8 cellular contexts compared by ENCODE assay signal in the genomic region with DNA sequence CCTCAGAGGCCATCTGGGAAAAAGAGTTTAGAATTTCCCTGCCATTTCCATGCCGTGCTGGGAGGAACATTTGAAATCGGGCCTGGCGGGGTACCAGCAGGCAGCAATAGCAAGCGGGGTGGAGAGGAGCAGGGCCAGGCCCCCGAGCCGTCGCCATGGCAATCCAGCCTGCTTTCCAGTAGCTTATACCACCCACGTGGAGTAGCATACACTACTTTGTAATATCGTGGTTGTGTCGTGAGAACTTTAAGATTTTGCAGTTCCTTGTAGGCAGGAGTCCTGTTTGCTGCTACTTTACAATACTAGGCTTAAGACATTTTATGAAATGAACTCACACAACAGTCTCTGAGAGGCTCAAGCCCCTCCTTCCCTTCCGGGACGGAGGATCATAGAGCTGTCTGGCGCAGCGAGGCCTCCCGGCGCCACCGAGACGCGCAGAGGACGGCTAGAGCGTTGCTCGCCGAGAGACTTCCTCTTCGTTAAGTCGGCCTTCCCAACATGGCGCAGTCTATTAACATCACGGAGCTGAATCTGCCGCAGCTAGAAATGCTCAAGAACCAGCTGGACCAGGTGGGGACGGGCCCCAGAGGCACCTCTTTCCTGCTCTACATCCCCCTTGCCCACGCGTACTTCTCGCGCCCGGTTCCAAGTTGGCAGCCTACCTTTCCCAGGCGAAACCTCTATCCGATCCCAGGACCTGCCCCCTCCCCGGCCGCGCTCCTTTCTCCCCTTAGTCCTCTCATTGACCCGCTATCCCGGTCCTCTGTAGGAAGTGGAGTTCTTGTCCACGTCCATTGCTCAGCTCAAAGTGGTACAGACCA. TPM values are rescaled to one million over a fixed set of nuclear protein-coding genes. Genes with fewer than 3 reads are reported as not detected.
DNase-seq lines count a peak whose midpoint lies in the region; ATAC-seq and TF ChIP-seq lines count a peak whose summit lies in the region.

A gene (plus strand): TSS at position 473 of the 821 bp plus-strand sequence. CDS start 26 bp downstream, at position 499.

- TF ChIP-seq CTCF in GM12875 (IDR thresholded peaks at IDR 0.05; ENCODE audit: borderline replicate concordance, insufficient read depth, low read depth, low read length): no peak
- peak in 5 of 6 experiments; percentile 2 to 45 (median 33) for TF ChIP-seq CTCF in adrenal gland (IDR thresholded peaks at IDR 0.05)
- TF ChIP-seq CTCF in upper lobe of right lung (IDR thresholded peaks at IDR 0.05): peak; percentile 15

- DNase-seq in NCI-H1436 (lab: John Stamatoyannopoulos, UW) (peak; percentile 80), T-helper 1 cell (peak; percentile 66 to 92 (median 81)), adrenal gland (peak; percentile 84 to 95 (median 90)), left cardiac atrium (peak; percentile 93), posterior vena cava (ENCODE audit: low spot score) (peak; percentile 97), upper lobe of right lung (peak; percentile 94)

- H3K9me3 ChIP-seq in adrenal gland (replicated peaks in 1 of 3): no peaks in the 10 kb centered on the region
- no peaks in the 10 kb centered on the region for H3K9me3 ChIP-seq in upper lobe of right lung

- ATAC-seq in HG02798 (IDR thresholded peaks at IDR 0.05; ENCODE audit: poor library complexity, unreplicated experiment) (peak; percentile 91), left cardiac atrium (peak; percentile 91 to 93), upper lobe of right lung (peak; percentile 92)

- H3K36me3 ChIP-seq in adrenal gland (replicated peaks in 1 of 2) (peaks cover 0 to 14% of the 10 kb centered on the region in 2 donors), upper lobe of right lung (peaks cover 13% of the 10 kb centered on the region)

- H3K27ac ChIP-seq in adrenal gland: peak within 1 kb of the TSS; percentile 60 to 94 (median 89)
- H3K27ac ChIP-seq in upper lobe of right lung: peak within 1 kb of the TSS; percentile 87

- 1 to 2% (median 2%) methylated on average over 26 to 42 of the region's 42 CpGs for WGBS in adrenal gland, 4 donors

- H3K4me1 ChIP-seq in adrenal gland (replicated peaks in 1 of 2) (peaks cover 12 to 47% of the 10 kb centered on the region in 2 donors), upper lobe of right lung (peaks cover 31% of the 10 kb centered on the region)

- H3K27me3 ChIP-seq in adrenal gland: no peaks in the 10 kb centered on the region
- no peaks in the 10 kb centered on the region for H3K27me3 ChIP-seq in upper lobe of right lung

- peak; percentile 48 to 94 for TF ChIP-seq POLR2A in adrenal gland (IDR thresholded peaks at IDR 0.05)

- H3K4me3 ChIP-seq in GM12875 (ENCODE audit: low read depth, low read length) (peak within 1 kb of the TSS; percentile 93), adrenal gland (peak within 1 kb of the TSS; percentile 49 to 80 (median 62)), upper lobe of right lung (peak within 1 kb of the TSS; percentile 91)

- intact Hi-C loops in adrenal gland (cut with DNase I) (no loop called here), left cardiac atrium (cut with DNase I) (loop anchor here in 1 of 2 donors (10.0 kb wide), 1 partner anchor 230 kb away; no protein-coding TSS in a partner anchor), posterior vena cava (cut with DNase I) (no loop called here), upper lobe of right lung (cut with DNase I) (no loop called here)

RNA-seq across cellular contexts. Expression of the gene that starts here (rescaled TPM):
- total RNA-seq in adrenal gland: 100 to 1,000 TPM; 501 to 966 (median 676) TPM
- 1,000 to 10,000 TPM in 2 of 3 donors, 100 to 1,000 TPM in 1; 840 to 2,052 (median 2,012) TPM for polyA plus RNA-seq in adrenal gland
- 100 to 1,000 TPM; 345 to 377 TPM for total RNA-seq in left cardiac atrium
- total RNA-seq in posterior vena cava: 100 to 1,000 TPM; 473 to 486 TPM
- 424 TPM for total RNA-seq in upper lobe of right lung

Comparison
In these comparisons a context has a peak if more than half of its experiments do, and no peak if none do; other contexts are left out.
1. Peak in every context shown above with its lines: DNase-seq, ATAC-seq, H3K4me3 ChIP-seq and H3K27ac ChIP-seq.